In the genomic region with DNA sequence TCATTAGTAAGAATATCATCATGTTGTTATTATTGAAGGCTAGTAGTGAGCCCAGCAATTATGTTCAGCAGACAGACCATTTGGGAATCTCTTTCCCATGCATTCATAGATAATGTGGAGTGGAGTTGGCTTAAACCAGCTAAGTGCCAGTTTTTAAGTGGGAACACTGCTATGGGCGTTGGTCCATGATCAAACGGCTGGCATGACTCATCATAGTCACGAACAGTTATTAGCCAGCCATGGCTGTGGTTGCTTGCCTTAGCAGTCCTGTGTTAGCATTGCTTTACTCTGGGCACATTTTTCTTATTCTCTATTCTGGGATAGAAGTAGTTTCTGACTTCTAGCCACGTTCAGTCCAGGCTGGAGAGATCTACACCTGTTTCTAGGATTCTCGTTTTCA, we compare ENCODE assay signal across 1 cellular context.
TF ChIP-seq lines count a peak whose summit lies in the region.

No MANE protein-coding gene starts in this region.

TF ChIP-seq in SK-N-SH treated with all-trans-retinoic acid at 6 μM for 48 hours, 23 proteins besides CTCF, POLR2A, EP300 and RAD21 (continued from another document):
- no peak for TF ChIP-seq ZNF8 (CRISPR knock-in tag; IDR thresholded peaks at IDR 0.05)
- TF ChIP-seq, protein P1, sequence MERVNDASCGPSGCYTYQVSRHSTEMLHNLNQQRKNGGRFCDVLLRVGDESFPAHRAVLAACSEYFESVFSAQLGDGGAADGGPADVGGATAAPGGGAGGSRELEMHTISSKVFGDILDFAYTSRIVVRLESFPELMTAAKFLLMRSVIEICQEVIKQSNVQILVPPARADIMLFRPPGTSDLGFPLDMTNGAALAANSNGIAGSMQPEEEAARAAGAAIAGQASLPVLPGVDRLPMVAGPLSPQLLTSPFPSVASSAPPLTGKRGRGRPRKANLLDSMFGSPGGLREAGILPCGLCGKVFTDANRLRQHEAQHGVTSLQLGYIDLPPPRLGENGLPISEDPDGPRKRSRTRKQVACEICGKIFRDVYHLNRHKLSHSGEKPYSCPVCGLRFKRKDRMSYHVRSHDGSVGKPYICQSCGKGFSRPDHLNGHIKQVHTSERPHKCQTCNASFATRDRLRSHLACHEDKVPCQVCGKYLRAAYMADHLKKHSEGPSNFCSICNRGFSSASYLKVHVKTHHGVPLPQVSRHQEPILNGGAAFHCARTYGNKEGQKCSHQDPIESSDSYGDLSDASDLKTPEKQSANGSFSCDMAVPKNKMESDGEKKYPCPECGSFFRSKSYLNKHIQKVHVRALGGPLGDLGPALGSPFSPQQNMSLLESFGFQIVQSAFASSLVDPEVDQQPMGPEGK (CRISPR knock-in tag; IDR thresholded peaks at IDR 0.05; ENCODE audit: borderline replicate concordance) = no peak
- TF ChIP-seq ZFP3 (CRISPR knock-in tag; IDR thresholded peaks at IDR 0.05) = no peak
- TF ChIP-seq ZNF565 (CRISPR knock-in tag; conservative IDR thresholded peaks at IDR 0.05; ENCODE audit: low read depth) = no peak
- no peak for TF ChIP-seq TOX (CRISPR knock-in tag; IDR thresholded peaks at IDR 0.05; ENCODE audit: borderline replicate concordance)
TF ChIP-seq in SK-N-SH treated with all-trans-retinoic acid at 6 μM for 48 hours: peak in this region for 0.
